ENCODE assay signal across 8 cellular contexts in the genomic region with DNA sequence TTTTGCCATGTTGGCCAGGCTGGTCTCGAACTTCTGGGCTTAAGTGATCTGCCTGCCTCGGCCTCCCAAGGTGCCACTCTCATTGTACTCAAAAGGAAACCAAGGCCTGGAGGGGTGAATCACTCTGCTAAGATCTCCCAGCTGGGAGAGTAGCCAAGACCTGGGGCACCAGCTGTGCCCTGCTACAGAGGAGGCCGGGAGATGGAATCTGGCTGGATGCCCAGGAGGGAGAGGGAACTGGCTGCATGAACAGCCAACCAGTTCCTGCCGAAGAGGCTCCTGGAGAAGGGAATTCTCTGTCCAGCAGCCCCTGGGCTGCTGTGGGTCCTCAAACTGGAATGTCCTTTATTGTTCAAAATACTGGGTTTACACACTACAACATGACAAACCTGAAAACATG.
DNase-seq lines count a peak whose midpoint lies in the region; ATAC-seq and TF ChIP-seq lines count a peak whose summit lies in the region.

No MANE protein-coding gene starts in this region.

- intact Hi-C loops in left ventricle myocardium superior (cut with micrococcal nuclease) = no loop called here

- TF ChIP-seq CTCF in AG10803 (conservative IDR thresholded peaks at IDR 0.05; ENCODE audit: low read length) = no peak

- no peak overlapping the region for H3K4me3 ChIP-seq in AG10803 (ENCODE audit: low read length)

- ATAC-seq in left ventricle myocardium superior (peak; percentile 96), GM21737 (IDR thresholded peaks at IDR 0.05; ENCODE audit: unreplicated experiment) (no peak), HG02852 (IDR thresholded peaks at IDR 0.05; ENCODE audit: unreplicated experiment) (no peak)

- DNase-seq in AG10803 (ENCODE audit: low read depth) (peak; percentile 97), NCI-H128 (lab: John Stamatoyannopoulos, UW; ENCODE audit: unreplicated experiment) (peak; percentile 79), amniotic epithelial cell (ENCODE audit: low read depth) (peak; percentile 97), left ventricle myocardium superior (peak; percentile 87), superior temporal gyrus (ENCODE audit: extremely low spot score) (peak; percentile 96)
- DNase-seq in central memory CD4-positive, alpha-beta T cell = no peak
